In genomic region chr21:38352536-38353219, GRCh38 we compare ENCODE assay signal across 8 cellular contexts.
DNase-seq lines count a peak whose midpoint lies in the region; ATAC-seq and TF ChIP-seq lines count a peak whose summit lies in the region.

No MANE protein-coding gene starts in this region.

- CTCF ChIA-PET in CD8-positive, alpha-beta T cell (lab: Charles Lee): interaction anchor here (1.0 to 8.4 kb wide), 14 partner anchors 14 to 201 kb away, joined by 3 to 79 read pairs (median 4); no protein-coding TSS in a partner anchor

- H3K9me3 ChIP-seq in CD8-positive, alpha-beta T cell (ENCODE audit: low read length): no peaks in the 10 kb centered on the region
- H3K9me3 ChIP-seq in skeletal muscle satellite cell (replicated peaks; ENCODE audit: low read length): no peaks in the 10 kb centered on the region

- no peak for ATAC-seq in CD8-positive, alpha-beta T cell
- peak; percentile 52 for ATAC-seq in left ventricle myocardium superior
- ATAC-seq in HG03095 (IDR thresholded peaks at IDR 0.05; ENCODE audit: unreplicated experiment): no peak

- no peaks in the 10 kb centered on the region for H3K36me3 ChIP-seq in CD8-positive, alpha-beta T cell (ENCODE audit: insufficient read depth, low read length)
- no peaks in the 10 kb centered on the region for H3K36me3 ChIP-seq in skeletal muscle satellite cell (ENCODE audit: insufficient read depth, low read length)

- no peak overlapping the region for H3K4me3 ChIP-seq in CD8-positive, alpha-beta T cell (ENCODE audit: low read depth, low read length)
- H3K4me3 ChIP-seq in skeletal muscle satellite cell (ENCODE audit: low read length): peak overlapping the region; percentile 46

- POLR2A ChIA-PET in CD8-positive, alpha-beta T cell (lab: Charles Lee): no interaction called here

- H3K9ac ChIP-seq in skeletal muscle satellite cell (ENCODE audit: low read depth, low read length): peak overlapping the region; percentile 92

- no peak overlapping the region for H3K27ac ChIP-seq in CD8-positive, alpha-beta T cell (ENCODE audit: low read depth, low read length)

- intact Hi-C loops in CD8-positive, alpha-beta T cell (cut with DNase I, micrococcal nuclease): loop anchor here (1.0 to 10.0 kb wide), 4 partner anchors 133 to 678 kb away; no protein-coding TSS in a partner anchor
- intact Hi-C loops in left ventricle myocardium superior (cut with micrococcal nuclease): loop anchor here (5.0 kb wide), 1 partner anchor 135 kb away; no protein-coding TSS in a partner anchor
- intact Hi-C loops in activated T-helper 1 cell treated with anti-CD3 and anti-CD28 coated beads, Interleukin-12 subunit alpha, Interleukin-12 subunit beta, Interleukin-2, Interleukin-4 antibody, amounts not matched to agents 30 ng/mL and 10 ng/mL and 1 ng/mL, durations not matched to agents 14 hours and 24 hours and 36 hours (cut with micrococcal nuclease): loop anchor here (1.0 kb wide), 3 partner anchors 133 to 193 kb away; no protein-coding TSS in a partner anchor

- no peaks in the 10 kb centered on the region for H3K9me3 Mint-ChIP-seq in CD8-positive, alpha-beta T cell
- H3K9me3 Mint-ChIP-seq in activated naive CD8-positive, alpha-beta T cell treated with anti-CD3 and anti-CD28 coated beads for 36 hours: no peaks in the 10 kb centered on the region
- no peaks in the 10 kb centered on the region for H3K9me3 Mint-ChIP-seq in activated T-helper 1 cell treated with anti-CD3 and anti-CD28 coated beads, Interleukin-12 subunit alpha, Interleukin-12 subunit beta, Interleukin-2, Interleukin-4 antibody, amounts not matched to agents 30 ng/mL and 10 ng/mL and 1 ng/mL, durations not matched to agents 14 hours and 24 hours and 36 hours

- peak; percentile 21 for TF ChIP-seq CTCF in CD8-positive, alpha-beta T cell (IDR thresholded peaks at IDR 0.05)

- no peaks in the 10 kb centered on the region for H3K4me1 Mint-ChIP-seq in CD8-positive, alpha-beta T cell (ENCODE audit: low read depth)
- H3K4me1 Mint-ChIP-seq in activated naive CD8-positive, alpha-beta T cell treated with anti-CD3 and anti-CD28 coated beads for 36 hours: peaks cover 16% of the 10 kb centered on the region
- H3K4me1 Mint-ChIP-seq in activated T-helper 1 cell treated with anti-CD3 and anti-CD28 coated beads, Interleukin-12 subunit alpha, Interleukin-12 subunit beta, Interleukin-2, Interleukin-4 antibody, amounts not matched to agents 30 ng/mL and 10 ng/mL and 1 ng/mL, durations not matched to agents 14 hours and 24 hours and 36 hours (ENCODE audit: low read depth): peaks cover 37% of the 10 kb centered on the region

- peaks cover 5% of the 10 kb centered on the region for H3K27me3 Mint-ChIP-seq in CD8-positive, alpha-beta T cell (ENCODE audit: low read depth)
- H3K27me3 Mint-ChIP-seq in activated naive CD8-positive, alpha-beta T cell treated with anti-CD3 and anti-CD28 coated beads for 36 hours: peaks cover 10% of the 10 kb centered on the region
- H3K27me3 Mint-ChIP-seq in activated T-helper 1 cell treated with anti-CD3 and anti-CD28 coated beads, Interleukin-12 subunit alpha, Interleukin-12 subunit beta, Interleukin-2, Interleukin-4 antibody, amounts not matched to agents 30 ng/mL and 10 ng/mL and 1 ng/mL, durations not matched to agents 14 hours and 24 hours and 36 hours (ENCODE audit: insufficient read depth): peaks cover 8% of the 10 kb centered on the region

- H3K4me2 ChIP-seq in skeletal muscle satellite cell (ENCODE audit: low read length): peak overlapping the region; percentile 64

- no peak for DNase-seq in CD8-positive, alpha-beta T cell
- DNase-seq in HT-29 (ENCODE audit: low spot score) (peak; percentile 52), NOMO-1 (lab: John Stamatoyannopoulos, UW; ENCODE audit: unreplicated experiment in 2 of 2) (peak; percentile 52 to 59), left ventricle myocardium superior (peak; percentile 43)
- peak; percentile 13 for DNase-seq in activated naive CD8-positive, alpha-beta T cell treated with anti-CD3 and anti-CD28 coated beads for 36 hours
- DNase-seq in activated T-helper 1 cell treated with anti-CD3 and anti-CD28 coated beads, Interleukin-12 subunit alpha, Interleukin-12 subunit beta, Interleukin-2, Interleukin-4 antibody, amounts not matched to agents 30 ng/mL and 10 ng/mL and 1 ng/mL, durations not matched to agents 14 hours and 24 hours and 36 hours (ENCODE audit: low spot score): no peak

- H3K36me3 Mint-ChIP-seq in CD8-positive, alpha-beta T cell: no peaks in the 10 kb centered on the region
- H3K36me3 Mint-ChIP-seq in activated naive CD8-positive, alpha-beta T cell treated with anti-CD3 and anti-CD28 coated beads for 36 hours: no peaks in the 10 kb centered on the region
- H3K36me3 Mint-ChIP-seq in activated T-helper 1 cell treated with anti-CD3 and anti-CD28 coated beads, Interleukin-12 subunit alpha, Interleukin-12 subunit beta, Interleukin-2, Interleukin-4 antibody, amounts not matched to agents 30 ng/mL and 10 ng/mL and 1 ng/mL, durations not matched to agents 14 hours and 24 hours and 36 hours (ENCODE audit: low read depth): no peaks in the 10 kb centered on the region

- H3K27me3 ChIP-seq in CD8-positive, alpha-beta T cell (ENCODE audit: insufficient read depth, low read length): no peaks in the 10 kb centered on the region
- H3K27me3 ChIP-seq in skeletal muscle satellite cell (ENCODE audit: control insufficient read depth, insufficient read depth, low read length): no peaks in the 10 kb centered on the region

- H3K4me3 Mint-ChIP-seq in CD8-positive, alpha-beta T cell: no peak overlapping the region
- H3K4me3 Mint-ChIP-seq in activated naive CD8-positive, alpha-beta T cell treated with anti-CD3 and anti-CD28 coated beads for 36 hours: no peak overlapping the region
- no peak overlapping the region for H3K4me3 Mint-ChIP-seq in activated T-helper 1 cell treated with anti-CD3 and anti-CD28 coated beads, Interleukin-12 subunit alpha, Interleukin-12 subunit beta, Interleukin-2, Interleukin-4 antibody, amounts not matched to agents 30 ng/mL and 10 ng/mL and 1 ng/mL, durations not matched to agents 14 hours and 24 hours and 36 hours

- H3K27ac Mint-ChIP-seq in CD8-positive, alpha-beta T cell: no peak overlapping the region
- no peak overlapping the region for H3K27ac Mint-ChIP-seq in activated naive CD8-positive, alpha-beta T cell treated with anti-CD3 and anti-CD28 coated beads for 36 hours
- H3K27ac Mint-ChIP-seq in activated T-helper 1 cell treated with anti-CD3 and anti-CD28 coated beads, Interleukin-12 subunit alpha, Interleukin-12 subunit beta, Interleukin-2, Interleukin-4 antibody, amounts not matched to agents 30 ng/mL and 10 ng/mL and 1 ng/mL, durations not matched to agents 14 hours and 24 hours and 36 hours: no peak overlapping the region

- no peaks in the 10 kb centered on the region for H3K4me1 ChIP-seq in CD8-positive, alpha-beta T cell (ENCODE audit: insufficient read depth, low read length)
- H3K4me1 ChIP-seq in skeletal muscle satellite cell (ENCODE audit: control insufficient read depth, insufficient read depth, low read length): peaks cover 65% of the 10 kb centered on the region

Comparison
In these comparisons a context has a peak if more than half of its experiments do, and no peak if none do; other contexts are left out.
1. DNase-seq: peak in HT-29 (single experiment), NOMO-1 (2 of 2), activated naive CD8-positive, alpha-beta T cell treated with anti-CD3 and anti-CD28 coated beads for 36 hours (single experiment) and left ventricle myocardium superior (single experiment); none in CD8-positive, alpha-beta T cell (0 of 7) and activated T-helper 1 cell treated with anti-CD3 and anti-CD28 coated beads, Interleukin-12 subunit alpha, Interleukin-12 subunit beta, Interleukin-2, Interleukin-4 antibody, amounts not matched to agents 30 ng/mL and 10 ng/mL and 1 ng/mL, durations not matched to agents 14 hours and 24 hours and 36 hours (single experiment).